15 cellular contexts compared by ENCODE assay signal in genomic region chr10:110357871-110358270, GRCh38. TPM values are rescaled to one million over a fixed set of nuclear protein-coding genes. Genes with fewer than 3 reads are reported as not detected.
A peak's percentile ranks its signal among the peaks of the same experiment; 100 is the strongest.
DNase-seq lines count a peak whose midpoint lies in the region; ATAC-seq and FAIRE-seq lines count a peak whose summit lies in the region.
"Had no signal": no experiment of that assay in that cellular context is flagged by ENCODE, and none has a peak within 500 bp of the region (broad histone marks: within the 10 kb centered on the region; RNA-seq: fewer than 3 reads in every experiment).

No MANE protein-coding gene starts in this region.

- H3K36me3 Mint-ChIP-seq in CD4-positive, alpha-beta memory T cell: no peaks in the 10 kb centered on the region
- peaks cover 3% of the 10 kb centered on the region for H3K36me3 Mint-ChIP-seq in activated T-helper 1 cell treated with anti-CD3 and anti-CD28 coated beads, Interleukin-12 subunit alpha, Interleukin-12 subunit beta, Interleukin-2, Interleukin-4 antibody, amounts not matched to agents 30 ng/mL and 10 ng/mL and 1 ng/mL, durations not matched to agents 14 hours and 24 hours and 36 hours (ENCODE audit: low read depth)
- H3K36me3 Mint-ChIP-seq: type B pancreatic cell had no signal

- H2AFZ ChIP-seq in GM23248: no peak overlapping the region

- peaks cover 22% of the 10 kb centered on the region for H3F3A ChIP-seq in GM23248 (ENCODE audit: insufficient read depth)

- in situ Hi-C loops in GM23248 (cut with MboI): no loop called here

- H3K9me3 ChIP-seq in CD4-positive, alpha-beta memory T cell (ENCODE audit: control insufficient read depth in 1 of 2, low read length in 2 of 2): no peaks in the 10 kb centered on the region
- H3K9me3 ChIP-seq in GM23248 (ENCODE audit: low read depth): no peaks in the 10 kb centered on the region
- no peaks in the 10 kb centered on the region for H3K9me3 ChIP-seq in mucosa of rectum (ENCODE audit: control insufficient read depth in 2 of 2, low read length in 2 of 2)
- H3K9me3 ChIP-seq: left lung had no signal

- ATAC-seq in HG02973 (IDR thresholded peaks at IDR 0.05; ENCODE audit: unreplicated experiment): no peak
- ATAC-seq: Panc1 had no signal

- peak overlapping the region; percentile 74 to 95 (median 90) for H3K4me3 Mint-ChIP-seq in CD4-positive, alpha-beta memory T cell
- peak overlapping the region; percentile 53 for H3K4me3 Mint-ChIP-seq in activated T-helper 1 cell treated with anti-CD3 and anti-CD28 coated beads, Interleukin-12 subunit alpha, Interleukin-12 subunit beta, Interleukin-2, Interleukin-4 antibody, amounts not matched to agents 30 ng/mL and 10 ng/mL and 1 ng/mL, durations not matched to agents 14 hours and 24 hours and 36 hours
- H3K4me3 Mint-ChIP-seq: type B pancreatic cell had no signal

- peaks cover 48 to 64% (median 57%) of the 10 kb centered on the region in 4 donors for H3K4me1 Mint-ChIP-seq in CD4-positive, alpha-beta memory T cell
- peaks cover 83% of the 10 kb centered on the region for H3K4me1 Mint-ChIP-seq in activated T-helper 1 cell treated with anti-CD3 and anti-CD28 coated beads, Interleukin-12 subunit alpha, Interleukin-12 subunit beta, Interleukin-2, Interleukin-4 antibody, amounts not matched to agents 30 ng/mL and 10 ng/mL and 1 ng/mL, durations not matched to agents 14 hours and 24 hours and 36 hours (ENCODE audit: low read depth)

- H3K9me3 Mint-ChIP-seq in CD4-positive, alpha-beta memory T cell: peaks cover 0 to 4% (median 0%) of the 10 kb centered on the region in 8 donors
- no peaks in the 10 kb centered on the region for H3K9me3 Mint-ChIP-seq in activated T-helper 1 cell treated with anti-CD3 and anti-CD28 coated beads, Interleukin-12 subunit alpha, Interleukin-12 subunit beta, Interleukin-2, Interleukin-4 antibody, amounts not matched to agents 30 ng/mL and 10 ng/mL and 1 ng/mL, durations not matched to agents 14 hours and 24 hours and 36 hours

- H3K4me1 ChIP-seq in CD4-positive, alpha-beta memory T cell (ENCODE audit: insufficient read depth, low read length): peaks cover 53% of the 10 kb centered on the region
- H3K4me1 ChIP-seq in GM23248 (ENCODE audit: insufficient read depth): peaks cover 42% of the 10 kb centered on the region
- peaks cover 0 to 5% of the 10 kb centered on the region in 2 donors for H3K4me1 ChIP-seq in mucosa of rectum (ENCODE audit: control insufficient read depth in 2 of 2, insufficient read depth in 2 of 2, low read length in 2 of 2)

- H3K9ac ChIP-seq in GM23248 (0 out of 2 replicates have a peak overlapping the region, but pooled peaks have one; percentile 5), mucosa of rectum (ENCODE audit: low read depth in 1 of 2, low read length in 2 of 2) (peak overlapping the region in 1 of 2 donors; percentile 38)

- H3K4me2 ChIP-seq in GM23248 (ENCODE audit: unreplicated experiment): peak overlapping the region; percentile 47

- DNase-seq in CD4-positive, alpha-beta memory T cell: no peak
- DNase-seq in GM23248 (no peak), NCI-H2171 (lab: John Stamatoyannopoulos, UW) (no peak), HTR-8/SVneo (ENCODE audit: insufficient read length, low spot score) (no peak), A172 (ENCODE audit: low spot score) (no peak)
- no peak for DNase-seq in activated T-helper 1 cell treated with anti-CD3 and anti-CD28 coated beads, Interleukin-12 subunit alpha, Interleukin-12 subunit beta, Interleukin-2, Interleukin-4 antibody, amounts not matched to agents 30 ng/mL and 10 ng/mL and 1 ng/mL, durations not matched to agents 14 hours and 24 hours and 36 hours (ENCODE audit: low spot score)
- DNase-seq: left lung, NCI-H2227 treated with DMSO at 0.1 percent for 48 hours had no signal

- intact Hi-C loops in CD4-positive, alpha-beta memory T cell (cut with micrococcal nuclease): no loop called here
- intact Hi-C loops in activated T-helper 1 cell treated with anti-CD3 and anti-CD28 coated beads, Interleukin-12 subunit alpha, Interleukin-12 subunit beta, Interleukin-2, Interleukin-4 antibody, amounts not matched to agents 30 ng/mL and 10 ng/mL and 1 ng/mL, durations not matched to agents 14 hours and 24 hours and 36 hours (cut with micrococcal nuclease): loop anchor here (2.0 kb wide), 1 partner anchor 23 kb away; no protein-coding TSS in a partner anchor

- FAIRE-seq in HTR-8/SVneo (lab: Jason Lieb, UNC): no peak
- FAIRE-seq: D721Med, endothelial cell of umbilical vein had no signal

- no peaks in the 10 kb centered on the region for H3K27me3 ChIP-seq in CD4-positive, alpha-beta memory T cell (ENCODE audit: insufficient read depth, low read length)
- H3K27me3 ChIP-seq in GM23248 (replicated peaks; ENCODE audit: insufficient read depth): no peaks in the 10 kb centered on the region
- H3K27me3 ChIP-seq in mucosa of rectum (ENCODE audit: control insufficient read depth in 2 of 2, insufficient read depth in 2 of 2, low read length in 2 of 2): peaks cover 0 to 8% of the 10 kb centered on the region in 2 donors
- H3K27me3 ChIP-seq: cardiac muscle cell, left lung had no signal

- H3K27me3 Mint-ChIP-seq in CD4-positive, alpha-beta memory T cell: no peaks in the 10 kb centered on the region
- no peaks in the 10 kb centered on the region for H3K27me3 Mint-ChIP-seq in activated T-helper 1 cell treated with anti-CD3 and anti-CD28 coated beads, Interleukin-12 subunit alpha, Interleukin-12 subunit beta, Interleukin-2, Interleukin-4 antibody, amounts not matched to agents 30 ng/mL and 10 ng/mL and 1 ng/mL, durations not matched to agents 14 hours and 24 hours and 36 hours (ENCODE audit: insufficient read depth)

- H3K27ac ChIP-seq in CD4-positive, alpha-beta memory T cell (ENCODE audit: low read depth, low read length): peak overlapping the region; percentile 81
- H3K27ac ChIP-seq in GM23248: peak overlapping the region; percentile 42
- peak overlapping the region; percentile 59 to 79 for H3K27ac ChIP-seq in mucosa of rectum (ENCODE audit: low read depth in 2 of 2, low read length in 2 of 2)
- H3K27ac ChIP-seq: cardiac muscle cell had no signal

- no peaks in the 10 kb centered on the region for H4K20me1 ChIP-seq in GM23248 (ENCODE audit: insufficient read depth)

- H3K79me2 ChIP-seq in GM23248 (ENCODE audit: insufficient read depth): no peaks in the 10 kb centered on the region

- peak overlapping the region; percentile 93 to 100 (median 100) for H3K27ac Mint-ChIP-seq in CD4-positive, alpha-beta memory T cell
- H3K27ac Mint-ChIP-seq in activated T-helper 1 cell treated with anti-CD3 and anti-CD28 coated beads, Interleukin-12 subunit alpha, Interleukin-12 subunit beta, Interleukin-2, Interleukin-4 antibody, amounts not matched to agents 30 ng/mL and 10 ng/mL and 1 ng/mL, durations not matched to agents 14 hours and 24 hours and 36 hours: peak overlapping the region; percentile 97
- H3K27ac Mint-ChIP-seq: type B pancreatic cell had no signal

- H3K36me3 ChIP-seq in CD4-positive, alpha-beta memory T cell (ENCODE audit: insufficient read depth, low read length): no peaks in the 10 kb centered on the region
- no peaks in the 10 kb centered on the region for H3K36me3 ChIP-seq in GM23248 (ENCODE audit: low read depth)
- H3K36me3 ChIP-seq in mucosa of rectum (ENCODE audit: control insufficient read depth in 2 of 2, insufficient read depth in 2 of 2, low read length in 2 of 2): no peaks in the 10 kb centered on the region
- H3K36me3 ChIP-seq: cardiac muscle cell, left lung had no signal

- WGBS in GM23248 (ENCODE audit: low coverage in 1 of 2, low lambda C conversion rate in 2 of 2, missing lambda C conversion rate in 2 of 2), 2 experiments: 88 to 92% methylated on average over 9 of the region's 9 CpGs

- no peaks in the 10 kb centered on the region for H3K9me2 ChIP-seq in GM23248 (ENCODE audit: insufficient read depth)

- POLR2A ChIA-PET in CD4-positive, alpha-beta memory T cell (lab: Charles Lee; ENCODE audit: partially characterized antibody): interaction anchor here (1.5 to 5.7 kb wide), 3 partner anchors 52 to 210 kb away, joined by 5 to 49 read pairs (median 34); partner anchors contain the start of genes SMC3 and SMNDC1

- peak overlapping the region; percentile 15 to 74 for H3K4me3 ChIP-seq in CD4-positive, alpha-beta memory T cell (ENCODE audit: low read length in 2 of 2)
- no peak overlapping the region for H3K4me3 ChIP-seq in GM23248
- H3K4me3 ChIP-seq in mucosa of rectum (ENCODE audit: low read length in 2 of 2): no peak overlapping the region
- H3K4me3 ChIP-seq: cardiac muscle cell, left lung had no signal

- CTCF ChIA-PET in CD4-positive, alpha-beta memory T cell (lab: Charles Lee; ENCODE audit: partially characterized antibody): interaction anchor here (0.6 to 6.9 kb wide), 2 partner anchors 143 to 147 kb away, joined by 3 to 142 read pairs; partner anchors contain the start of gene DUSP5

RNA-seq across cellular contexts. Expression of gene SMNDC1, which starts 53.2 kb away (rescaled TPM):
- 10 to 100 TPM; 39.0 to 39.3 TPM for total RNA-seq in CD4-positive, alpha-beta memory T cell
- 10 to 100 TPM; 11.3 to 22.6 TPM for polyA plus RNA-seq in CD4-positive, alpha-beta memory T cell
- 5.1 and 5.3 TPM in 2 replicates for total RNA-seq in GM23248 (2014; rRNA removed; shearing (Covaris generic))
- 21.6 and 24.2 TPM in 2 replicates for polyA plus RNA-seq in GM23248 (2016; fragmentation: Nextera tagmentation; extraction: Ambion mirVana)
- total RNA-seq in activated T-helper 1 cell treated with anti-CD3 and anti-CD28 coated beads, Interleukin-12 subunit alpha, Interleukin-12 subunit beta, Interleukin-2, Interleukin-4 antibody, amounts not matched to agents 30 ng/mL and 10 ng/mL and 1 ng/mL, durations not matched to agents 14 hours and 24 hours and 36 hours: 47.8 and 48.0 TPM in 2 replicates
- 10.4 and 14.3 TPM in 2 replicates for total RNA-seq in A172 (2014; rRNA removed; shearing (Covaris generic))

Comparison
In these comparisons a context has a peak if more than half of its experiments do, and no peak if none do; other contexts are left out.
1. H3K4me3 ChIP-seq: peak in CD4-positive, alpha-beta memory T cell (2 of 2); none in GM23248 (single experiment) and mucosa of rectum (0 of 2).
2. Peak in every context shown above with its lines, with median percentiles within 50 percentile points of each other: H3K27ac ChIP-seq.